In genomic region chr4:177308842-177309524, GRCh38 we compare ENCODE assay signal across 8 cellular contexts. TPM values are rescaled to one million over a fixed set of nuclear protein-coding genes. Genes with fewer than 3 reads are reported as not detected.
DNase-seq lines count a peak whose midpoint lies in the region; TF ChIP-seq lines count a peak whose summit lies in the region.

No MANE protein-coding gene starts in this region.

- no peaks in the 10 kb centered on the region for H3K27me3 ChIP-seq in GM06990 (replicated peaks; ENCODE audit: control insufficient read depth, insufficient read depth, low read length)
- no peaks in the 10 kb centered on the region for H3K27me3 ChIP-seq in neutrophil
- no peaks in the 10 kb centered on the region for H3K27me3 ChIP-seq in mesendoderm (ENCODE audit: insufficient read depth, low read length, poor library complexity)

- DNase-seq in GM06990 (ENCODE audit: extremely low read depth, insufficient read length): no peak
- no peak for DNase-seq in LNCaP clone FGC (ENCODE audit: low read depth)
- peak; percentile 1 for DNase-seq in cerebellum (ENCODE audit: low spot score)
- no peak for DNase-seq in occipital lobe (lab: John Stamatoyannopoulos, UW)
- no peak for DNase-seq in Kasumi-1 (lab: John Stamatoyannopoulos, UW)
- DNase-seq in LoVo (ENCODE audit: low spot score): no peak
- DNase-seq in mesendoderm: no peak

- H4K8ac ChIP-seq in mesendoderm (ENCODE audit: low read depth, low read length): no peak overlapping the region

- peaks cover 2% of the 10 kb centered on the region for H3K79me2 ChIP-seq in mesendoderm (ENCODE audit: control insufficient read depth, insufficient read depth, low read length)

- no peak overlapping the region for H4K5ac ChIP-seq in mesendoderm (ENCODE audit: low read length)

- no peak overlapping the region for H3K9ac ChIP-seq in mesendoderm (ENCODE audit: low read length)

- WGBS in mesendoderm (ENCODE audit: extremely low coverage, insufficient coverage, low lambda C conversion rate): no CpG with 5 or more reads among the region's 8 CpGs

- no peak overlapping the region for H2BK15ac ChIP-seq in mesendoderm (replicated peaks; ENCODE audit: low read depth)

- no peak overlapping the region for H2BK120ac ChIP-seq in mesendoderm (ENCODE audit: low read depth, low read length)

- H3K9me3 ChIP-seq in neutrophil: no peaks in the 10 kb centered on the region

- no peak overlapping the region for H3K4me2 ChIP-seq in mesendoderm (ENCODE audit: low read length)

- H3K4ac ChIP-seq in mesendoderm (ENCODE audit: low read depth, low read length): no peak overlapping the region

- H3K36me3 ChIP-seq in GM06990 (ENCODE audit: control insufficient read depth, insufficient read depth, low read length): no peaks in the 10 kb centered on the region
- no peaks in the 10 kb centered on the region for H3K36me3 ChIP-seq in neutrophil
- H3K36me3 ChIP-seq in mesendoderm (ENCODE audit: control insufficient read depth, insufficient read depth, low read length): no peaks in the 10 kb centered on the region

- H2AK5ac ChIP-seq in mesendoderm (ENCODE audit: low read length): no peak overlapping the region

- no peak overlapping the region for H2BK5ac ChIP-seq in mesendoderm (ENCODE audit: low read length)

- H3K56ac ChIP-seq in mesendoderm (ENCODE audit: low read length): no peak overlapping the region

- H3K4me1 ChIP-seq in neutrophil (ENCODE audit: control insufficient read depth in 1 of 2, insufficient read depth in 1 of 2, low read depth in 1 of 2, low read length in 1 of 2) (peaks cover 44 to 56% of the 10 kb centered on the region in 2 experiments), mesendoderm (ENCODE audit: control insufficient read depth, low read depth, low read length) (no peaks in the 10 kb centered on the region)

- H3K23ac ChIP-seq in mesendoderm (ENCODE audit: low read length): no peak overlapping the region

- H3K79me1 ChIP-seq in mesendoderm (ENCODE audit: low read length): no peaks in the 10 kb centered on the region

- TF ChIP-seq CTCF in GM06990 (IDR thresholded peaks at IDR 0.05; ENCODE audit: insufficient read depth, low read length, poor library complexity, severe bottlenecking) (no peak), LNCaP clone FGC (IDR thresholded peaks at IDR 0.05; ENCODE audit: control insufficient read depth, extremely low read depth, insufficient read depth) (no peak), neutrophil (IDR thresholded peaks at IDR 0.05) (no peak)

- H3K4me3 ChIP-seq in GM06990 (replicated peaks; ENCODE audit: low read depth, low read length) (peak overlapping the region; percentile 89), LNCaP clone FGC (ENCODE audit: low read depth, low read length) (peak overlapping the region; percentile 87), neutrophil (ENCODE audit: low read depth in 1 of 2, low read length in 1 of 2) (peak overlapping the region; percentile 68 to 72), mesendoderm (ENCODE audit: low read length) (no peak overlapping the region)

- H3K18ac ChIP-seq in mesendoderm (ENCODE audit: low read length): no peak overlapping the region

- H3K27ac ChIP-seq in neutrophil (peak overlapping the region; percentile 67), mesendoderm (ENCODE audit: low read depth, low read length) (no peak overlapping the region)

RNA-seq across cellular contexts. Expression of gene NEIL3, which starts 0.7 kb away (rescaled TPM):
- total RNA-seq in cerebellum (6.2 TPM), occipital lobe (3.7 TPM)
- 7.4 TPM for polyA plus RNA-seq in mesendoderm (2013, experiment 1 of 2)
- polyA plus RNA-seq in mesendoderm (2013, experiment 2 of 2): 7.3 TPM
